ENCODE assay signal across 7 cellular contexts in the genomic region with DNA sequence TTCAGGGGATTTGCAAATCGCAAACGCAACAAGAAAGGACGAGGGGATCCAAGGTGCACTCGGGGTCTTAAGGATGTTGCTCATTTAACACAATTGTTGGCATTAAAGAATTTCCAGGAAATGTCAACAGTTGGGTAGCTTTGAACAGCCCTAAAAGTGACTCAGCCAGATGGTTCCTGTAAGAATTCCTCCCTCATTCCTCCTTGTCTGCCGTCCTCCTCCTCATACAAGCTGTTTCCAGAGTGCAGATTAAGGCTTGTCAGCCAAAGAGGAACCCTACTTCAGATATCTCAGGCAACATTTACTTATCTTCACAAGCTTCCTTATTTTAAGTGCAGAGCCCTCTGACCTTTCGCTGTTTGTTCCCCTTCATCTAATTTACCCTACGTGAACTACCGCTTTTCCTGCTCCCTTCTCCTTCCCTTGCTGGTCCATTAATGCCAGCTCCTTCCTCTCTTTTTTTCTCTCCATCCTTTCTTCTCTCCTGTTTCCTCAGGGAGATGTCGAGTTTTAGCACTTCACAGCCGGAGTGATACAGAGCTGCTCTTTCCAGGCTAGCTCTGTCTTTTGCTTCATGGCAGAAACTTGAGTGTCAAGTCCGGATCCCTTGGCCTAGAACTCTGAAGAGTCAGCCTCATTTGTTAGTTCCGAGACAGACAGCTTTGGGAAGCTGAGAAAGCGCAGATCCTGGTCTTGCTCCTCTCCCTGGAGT. TPM values are rescaled to one million over a fixed set of nuclear protein-coding genes. Genes with fewer than 3 reads are reported as not detected.
DNase-seq lines count a peak whose midpoint lies in the region; ATAC-seq and TF ChIP-seq lines count a peak whose summit lies in the region.

No MANE protein-coding gene starts in this region.

- peak overlapping the region; percentile 58 for H3K4me2 ChIP-seq in skeletal muscle satellite cell (ENCODE audit: low read length)

- H3K27ac ChIP-seq in HL-60 (replicated peaks) (peak overlapping the region; percentile 46), foreskin keratinocyte (peak overlapping the region; percentile 28)

- H3K27me3 ChIP-seq in HL-60 (ENCODE audit: insufficient read depth, poor library complexity, severe bottlenecking) (no peaks in the 10 kb centered on the region), foreskin keratinocyte (no peaks in the 10 kb centered on the region), skeletal muscle satellite cell (ENCODE audit: control insufficient read depth, insufficient read depth, low read length) (no peaks in the 10 kb centered on the region)

- H3K4me1 ChIP-seq in foreskin keratinocyte (peaks cover 38% of the 10 kb centered on the region), skeletal muscle satellite cell (ENCODE audit: control insufficient read depth, insufficient read depth, low read length) (peaks cover 40% of the 10 kb centered on the region)

- no peak for ATAC-seq in foreskin keratinocyte

- no peaks in the 10 kb centered on the region for H3K36me3 ChIP-seq in skeletal muscle satellite cell (ENCODE audit: insufficient read depth, low read length)

- peak; percentile 70 to 80 for DNase-seq in HL-60 (ENCODE audit: low read depth in 1 of 2, low spot score in 1 of 2)
- DNase-seq in SKM-1 (lab: John Stamatoyannopoulos, UW; ENCODE audit: unreplicated experiment), result peak; percentile 91
- DNase-seq in foreskin keratinocyte, result peak in 1 of 2 donors; percentile 48
- no peak for DNase-seq in activated gamma-delta T cell (lab: John Stamatoyannopoulos, UW)
- DNase-seq in NCI-H82 (lab: John Stamatoyannopoulos, UW), result no peak
- no peak for DNase-seq in stimulated activated CD4-positive, alpha-beta T cell treated with anti-CD3 and anti-CD28 coated beads, Interleukin-1b, Interleukin-23, amount 100 ng/mL, for 48 hours

- H3K9me3 ChIP-seq in skeletal muscle satellite cell (replicated peaks; ENCODE audit: low read length), result no peaks in the 10 kb centered on the region

- peak overlapping the region; percentile 40 for H3K9ac ChIP-seq in skeletal muscle satellite cell (ENCODE audit: low read depth, low read length)

- no peak overlapping the region for H3K4me3 ChIP-seq in HL-60 (replicated peaks; ENCODE audit: insufficient read depth, low read length)
- H3K4me3 ChIP-seq in skeletal muscle satellite cell (ENCODE audit: low read length), result peak overlapping the region; percentile 1

- TF ChIP-seq CTCF in HL-60 (IDR thresholded peaks at IDR 0.05; ENCODE audit: insufficient read depth, low read length), result no peak
- no peak for TF ChIP-seq CTCF in foreskin keratinocyte (conservative IDR thresholded peaks at IDR 0.05)

RNA-seq across cellular contexts. Expression of a gene that starts 26.1 kb away (rescaled TPM):
- 16.7 and 17.7 TPM in 2 replicates for total RNA-seq in foreskin keratinocyte
- 20.7 and 22.9 TPM in 2 replicates for polyA plus RNA-seq in foreskin keratinocyte
- 16.4 and 19.0 TPM in 2 replicates for total RNA-seq in skeletal muscle satellite cell (2012; rRNA removed)

Comparison
In these comparisons a context has a peak if more than half of its experiments do, and no peak if none do; other contexts are left out.
1. DNase-seq: peak in HL-60 (2 of 2) and SKM-1 (single experiment); none in activated gamma-delta T cell (single experiment), NCI-H82 (single experiment) and stimulated activated CD4-positive, alpha-beta T cell treated with anti-CD3 and anti-CD28 coated beads, Interleukin-1b, Interleukin-23, amount 100 ng/mL, for 48 hours (single experiment).